ENCODE assay signal across 1 cellular context in genomic region chr3:48472673-48472922, GRCh38.
TF ChIP-seq lines count a peak whose summit lies in the region.

No MANE protein-coding gene starts in this region.

TF ChIP-seq in K562, 482 proteins besides CTCF, POLR2A, EP300 and RAD21:
- TF ChIP-seq ZNF239 (CRISPR knock-in tag; IDR thresholded peaks at IDR 0.05) (no peak), ZNF699 (CRISPR knock-in tag; IDR thresholded peaks at IDR 0.05; ENCODE audit: insufficient replicate concordance) (no peak), ZNF75A (CRISPR knock-in tag; IDR thresholded peaks at IDR 0.05) (no peak), SUPT5H (IDR thresholded peaks at IDR 0.05) (no peak), SRF (CRISPR knock-in tag; IDR thresholded peaks at IDR 0.05) (no peak), CHD1 (IDR thresholded peaks at IDR 0.05; ENCODE audit: low read length) (no peak), LARP7 (IDR thresholded peaks at IDR 0.05) (no peak), NCOA4 (IDR thresholded peaks at IDR 0.05; ENCODE audit: partially characterized antibody) (no peak), ZNF668 (CRISPR knock-in tag; IDR thresholded peaks at IDR 0.05) (no peak), ATF1 (CRISPR knock-in tag; IDR thresholded peaks at IDR 0.05) (no peak), ATF1 (tag; IDR thresholded peaks at IDR 0.05) (no peak), PHF20 (IDR thresholded peaks at IDR 0.05; ENCODE audit: partially characterized antibody) (peak; percentile 26), TFAM (CRISPR knock-in tag; conservative IDR thresholded peaks at IDR 0.05) (no peak), CBFA2T2 (conservative IDR thresholded peaks at IDR 0.05) (no peak), POLR3G (IDR thresholded peaks at IDR 0.05; ENCODE audit: extremely low read depth, insufficient read length, insufficient replicate concordance) (no peak), ZNF766 (CRISPR knock-in tag; conservative IDR thresholded peaks at IDR 0.05) (no peak), SREBF2 (CRISPR knock-in tag; IDR thresholded peaks at IDR 0.05) (no peak), ZNF695 (CRISPR knock-in tag; IDR thresholded peaks at IDR 0.05) (no peak), TAF9B (IDR thresholded peaks at IDR 0.05; ENCODE audit: partially characterized antibody) (no peak), POLR3A (IDR thresholded peaks at IDR 0.05; ENCODE audit: borderline replicate concordance, extremely low read depth, insufficient read depth, insufficient read length) (no peak), GTF2F1 (IDR thresholded peaks at IDR 0.05; ENCODE audit: low read depth, low read length) (no peak), PML (IDR thresholded peaks at IDR 0.05; ENCODE audit: low read length) (no peak), HOMEZ (CRISPR knock-in tag; IDR thresholded peaks at IDR 0.05) (no peak), TEAD1 (CRISPR knock-in tag; IDR thresholded peaks at IDR 0.05) (0 out of 4 replicates have a peak, but pooled peaks of 1 of the 2 experiments have one; percentile 14), POLR2B (IDR thresholded peaks at IDR 0.05; ENCODE audit: low read depth, partially characterized antibody) (no peak), EP400 (IDR thresholded peaks at IDR 0.05) (no peak), MCM5 (IDR thresholded peaks at IDR 0.05; ENCODE audit: low read depth) (no peak), MIER1 (IDR thresholded peaks at IDR 0.05; ENCODE audit: low read depth) (no peak), NELFE (IDR thresholded peaks at IDR 0.05; ENCODE audit: insufficient read depth, insufficient read length) (no peak), CBX3 (IDR thresholded peaks at IDR 0.05; ENCODE audit: borderline replicate concordance in 1 of 2, low read length in 2 of 2) (peak in 1 of 2 experiments; percentile 11; a peak in 1 of 3 replicates), PHF21A (IDR thresholded peaks at IDR 0.05; ENCODE audit: borderline replicate concordance, low read depth) (no peak), JUN (IDR thresholded peaks at IDR 0.05; ENCODE audit: borderline replicate concordance, low read depth, low read length) (no peak), JUN (CRISPR knock-in tag; IDR thresholded peaks at IDR 0.05; ENCODE audit: borderline replicate concordance) (0 out of 2 replicates have a peak, but pooled peaks have one; percentile 7), TBP (optimal IDR thresholded peaks at IDR 0.05; ENCODE audit: low read depth, low read length) (no peak), ZNF12 (CRISPR knock-in tag; IDR thresholded peaks at IDR 0.05) (no peak), TAL1 (IDR thresholded peaks at IDR 0.05) (no peak), EZH2 (IDR thresholded peaks at IDR 0.05; ENCODE audit: borderline replicate concordance, low read depth, low read length) (no peak), ZNF785 (CRISPR knock-in tag; IDR thresholded peaks at IDR 0.05) (no peak), HDGF (IDR thresholded peaks at IDR 0.05) (no peak), HNRNPLL (IDR thresholded peaks at IDR 0.05; ENCODE audit: low read depth, low read length, poor library complexity, severe bottlenecking) (no peak), SMAD1 (IDR thresholded peaks at IDR 0.05; ENCODE audit: low read depth, low read length, partially characterized antibody) (no peak), ZFX (CRISPR knock-in tag; IDR thresholded peaks at IDR 0.05) (no peak)
- TF ChIP-seq, protein P1, sequence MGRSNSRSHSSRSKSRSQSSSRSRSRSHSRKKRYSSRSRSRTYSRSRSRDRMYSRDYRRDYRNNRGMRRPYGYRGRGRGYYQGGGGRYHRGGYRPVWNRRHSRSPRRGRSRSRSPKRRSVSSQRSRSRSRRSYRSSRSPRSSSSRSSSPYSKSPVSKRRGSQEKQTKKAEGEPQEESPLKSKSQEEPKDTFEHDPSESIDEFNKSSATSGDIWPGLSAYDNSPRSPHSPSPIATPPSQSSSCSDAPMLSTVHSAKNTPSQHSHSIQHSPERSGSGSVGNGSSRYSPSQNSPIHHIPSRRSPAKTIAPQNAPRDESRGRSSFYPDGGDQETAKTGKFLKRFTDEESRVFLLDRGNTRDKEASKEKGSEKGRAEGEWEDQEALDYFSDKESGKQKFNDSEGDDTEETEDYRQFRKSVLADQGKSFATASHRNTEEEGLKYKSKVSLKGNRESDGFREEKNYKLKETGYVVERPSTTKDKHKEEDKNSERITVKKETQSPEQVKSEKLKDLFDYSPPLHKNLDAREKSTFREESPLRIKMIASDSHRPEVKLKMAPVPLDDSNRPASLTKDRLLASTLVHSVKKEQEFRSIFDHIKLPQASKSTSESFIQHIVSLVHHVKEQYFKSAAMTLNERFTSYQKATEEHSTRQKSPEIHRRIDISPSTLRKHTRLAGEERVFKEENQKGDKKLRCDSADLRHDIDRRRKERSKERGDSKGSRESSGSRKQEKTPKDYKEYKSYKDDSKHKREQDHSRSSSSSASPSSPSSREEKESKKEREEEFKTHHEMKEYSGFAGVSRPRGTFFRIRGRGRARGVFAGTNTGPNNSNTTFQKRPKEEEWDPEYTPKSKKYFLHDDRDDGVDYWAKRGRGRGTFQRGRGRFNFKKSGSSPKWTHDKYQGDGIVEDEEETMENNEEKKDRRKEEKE (IDR thresholded peaks at IDR 0.05; ENCODE audit: borderline replicate concordance in 1 of 2, control insufficient read depth in 1 of 2, low read depth in 2 of 2, low read length in 1 of 2) = no peak
- TF ChIP-seq, protein P2, sequence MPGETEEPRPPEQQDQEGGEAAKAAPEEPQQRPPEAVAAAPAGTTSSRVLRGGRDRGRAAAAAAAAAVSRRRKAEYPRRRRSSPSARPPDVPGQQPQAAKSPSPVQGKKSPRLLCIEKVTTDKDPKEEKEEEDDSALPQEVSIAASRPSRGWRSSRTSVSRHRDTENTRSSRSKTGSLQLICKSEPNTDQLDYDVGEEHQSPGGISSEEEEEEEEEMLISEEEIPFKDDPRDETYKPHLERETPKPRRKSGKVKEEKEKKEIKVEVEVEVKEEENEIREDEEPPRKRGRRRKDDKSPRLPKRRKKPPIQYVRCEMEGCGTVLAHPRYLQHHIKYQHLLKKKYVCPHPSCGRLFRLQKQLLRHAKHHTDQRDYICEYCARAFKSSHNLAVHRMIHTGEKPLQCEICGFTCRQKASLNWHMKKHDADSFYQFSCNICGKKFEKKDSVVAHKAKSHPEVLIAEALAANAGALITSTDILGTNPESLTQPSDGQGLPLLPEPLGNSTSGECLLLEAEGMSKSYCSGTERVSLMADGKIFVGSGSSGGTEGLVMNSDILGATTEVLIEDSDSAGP (CRISPR knock-in tag; IDR thresholded peaks at IDR 0.05) = no peak
- TF ChIP-seq, protein P3, sequence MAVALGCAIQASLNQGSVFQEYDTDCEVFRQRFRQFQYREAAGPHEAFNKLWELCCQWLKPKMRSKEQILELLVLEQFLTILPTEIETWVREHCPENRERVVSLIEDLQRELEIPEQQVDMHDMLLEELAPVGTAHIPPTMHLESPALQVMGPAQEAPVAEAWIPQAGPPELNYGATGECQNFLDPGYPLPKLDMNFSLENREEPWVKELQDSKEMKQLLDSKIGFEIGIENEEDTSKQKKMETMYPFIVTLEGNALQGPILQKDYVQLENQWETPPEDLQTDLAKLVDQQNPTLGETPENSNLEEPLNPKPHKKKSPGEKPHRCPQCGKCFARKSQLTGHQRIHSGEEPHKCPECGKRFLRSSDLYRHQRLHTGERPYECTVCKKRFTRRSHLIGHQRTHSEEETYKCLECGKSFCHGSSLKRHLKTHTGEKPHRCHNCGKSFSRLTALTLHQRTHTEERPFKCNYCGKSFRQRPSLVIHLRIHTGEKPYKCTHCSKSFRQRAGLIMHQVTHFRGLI (CRISPR knock-in tag; IDR thresholded peaks at IDR 0.05) = no peak
- TF ChIP-seq, protein P4, sequence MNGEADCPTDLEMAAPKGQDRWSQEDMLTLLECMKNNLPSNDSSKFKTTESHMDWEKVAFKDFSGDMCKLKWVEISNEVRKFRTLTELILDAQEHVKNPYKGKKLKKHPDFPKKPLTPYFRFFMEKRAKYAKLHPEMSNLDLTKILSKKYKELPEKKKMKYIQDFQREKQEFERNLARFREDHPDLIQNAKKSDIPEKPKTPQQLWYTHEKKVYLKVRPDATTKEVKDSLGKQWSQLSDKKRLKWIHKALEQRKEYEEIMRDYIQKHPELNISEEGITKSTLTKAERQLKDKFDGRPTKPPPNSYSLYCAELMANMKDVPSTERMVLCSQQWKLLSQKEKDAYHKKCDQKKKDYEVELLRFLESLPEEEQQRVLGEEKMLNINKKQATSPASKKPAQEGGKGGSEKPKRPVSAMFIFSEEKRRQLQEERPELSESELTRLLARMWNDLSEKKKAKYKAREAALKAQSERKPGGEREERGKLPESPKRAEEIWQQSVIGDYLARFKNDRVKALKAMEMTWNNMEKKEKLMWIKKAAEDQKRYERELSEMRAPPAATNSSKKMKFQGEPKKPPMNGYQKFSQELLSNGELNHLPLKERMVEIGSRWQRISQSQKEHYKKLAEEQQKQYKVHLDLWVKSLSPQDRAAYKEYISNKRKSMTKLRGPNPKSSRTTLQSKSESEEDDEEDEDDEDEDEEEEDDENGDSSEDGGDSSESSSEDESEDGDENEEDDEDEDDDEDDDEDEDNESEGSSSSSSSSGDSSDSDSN (IDR thresholded peaks at IDR 0.05; ENCODE audit: borderline replicate concordance in 1 of 2, low read depth in 2 of 2, low read length in 2 of 2) = peak; percentile 11 to 56; a peak in 1 of 4 replicates
